ENCODE assay signal across 22 cellular contexts in genomic region chr7:47551550-47552121, GRCh38. TPM values are rescaled to one million over a fixed set of nuclear protein-coding genes. Genes with fewer than 3 reads are reported as not detected.
A peak's percentile ranks its signal among the peaks of the same experiment; 100 is the strongest.
DNase-seq lines count a peak whose midpoint lies in the region; ATAC-seq, FAIRE-seq and TF ChIP-seq lines count a peak whose summit lies in the region.
"Had no signal": no experiment of that assay in that cellular context is flagged by ENCODE, and none has a peak within 500 bp of the region (broad histone marks: within the 10 kb centered on the region; RNA-seq: fewer than 3 reads in every experiment).

No MANE protein-coding gene starts in this region.

- H3K9me3 ChIP-seq in BLaER1, result peaks cover 8% of the 10 kb centered on the region; the same call in 1 of the 2 replicates
- H3K9me3 ChIP-seq: body of pancreas, esophagus muscularis mucosa, right lobe of liver had no signal

- no peak overlapping the region for H3K4me3 Mint-ChIP-seq in stimulated activated memory B cell treated with anti-CD40 and anti-IgM and Interleukin-4, amounts not matched to agents 10 μg/mL and 1 μg/mL and 100 μg/mL, for 72 hours
- no peak overlapping the region for H3K4me3 Mint-ChIP-seq in T-cell
- H3K4me3 Mint-ChIP-seq: activated CD4-positive, alpha-beta T cell treated with anti-CD3 and anti-CD28 coated beads, Interleukin-2, amount 10 ng/mL, durations not matched to agents 24 days and 14 days; activated naive CD4-positive, alpha-beta T cell treated with anti-CD3 and anti-CD28 coated beads for 36 hours; CD8-positive, alpha-beta T cell had no signal

- CTCF ChIA-PET in T-cell (lab: Charles Lee), result no interaction called here

- FAIRE-seq in bronchial epithelial cell (lab: Jason Lieb, UNC), result peak; percentile 64
- FAIRE-seq: A204.1 had no signal

- peaks cover 47% of the 10 kb centered on the region for H3K4me1 Mint-ChIP-seq in stimulated activated memory B cell treated with anti-CD40 and anti-IgM and Interleukin-4, amounts not matched to agents 10 μg/mL and 1 μg/mL and 100 μg/mL, for 72 hours
- no peaks in the 10 kb centered on the region for H3K4me1 Mint-ChIP-seq in T-cell
- H3K4me1 Mint-ChIP-seq: activated CD4-positive, alpha-beta T cell treated with anti-CD3 and anti-CD28 coated beads, Interleukin-2, amount 10 ng/mL, durations not matched to agents 24 days and 14 days had no signal

- peaks cover 16% of the 10 kb centered on the region; the same call in 1 of the 2 replicates for H4K20me1 ChIP-seq in BLaER1

- peaks cover 7% of the 10 kb centered on the region for H3K36me3 Mint-ChIP-seq in stimulated activated memory B cell treated with anti-CD40 and anti-IgM and Interleukin-4, amounts not matched to agents 10 μg/mL and 1 μg/mL and 100 μg/mL, for 72 hours
- no peaks in the 10 kb centered on the region for H3K36me3 Mint-ChIP-seq in T-cell
- H3K36me3 Mint-ChIP-seq: CD8-positive, alpha-beta T cell had no signal

- no peak for ATAC-seq in stimulated activated memory B cell treated with anti-CD40 and anti-IgM and Interleukin-4, amounts not matched to agents 10 μg/mL and 1 μg/mL and 100 μg/mL, for 72 hours
- ATAC-seq in GM21737 (IDR thresholded peaks at IDR 0.05; ENCODE audit: unreplicated experiment), result no peak
- no peak for ATAC-seq in T-cell (replicated peaks in 1 of 4)
- ATAC-seq: body of pancreas; CD8-positive, alpha-beta T cell had no signal

- H3K27ac Mint-ChIP-seq in stimulated activated memory B cell treated with anti-CD40 and anti-IgM and Interleukin-4, amounts not matched to agents 10 μg/mL and 1 μg/mL and 100 μg/mL, for 72 hours, result peak overlapping the region; percentile 59
- H3K27ac Mint-ChIP-seq in T-cell, result no peak overlapping the region
- H3K27ac Mint-ChIP-seq: activated CD4-positive, alpha-beta T cell treated with anti-CD3 and anti-CD28 coated beads, Interleukin-2, amount 10 ng/mL, durations not matched to agents 24 days and 14 days; activated naive CD4-positive, alpha-beta T cell treated with anti-CD3 and anti-CD28 coated beads for 36 hours; CD8-positive, alpha-beta T cell had no signal

- POLR2A ChIA-PET in T-cell (lab: Charles Lee), result no interaction called here

- no peak overlapping the region for H3K27ac ChIP-seq in BLaER1
- H3K27ac ChIP-seq: body of pancreas, esophagus muscularis mucosa, right lobe of liver had no signal

- H3K27me3 ChIP-seq in BLaER1 (no peaks in the 10 kb centered on the region), bronchial epithelial cell (ENCODE audit: control insufficient read depth, insufficient read depth, low read length) (no peaks in the 10 kb centered on the region)
- H3K27me3 ChIP-seq: body of pancreas, esophagus muscularis mucosa, right lobe of liver had no signal

- no peak for TF ChIP-seq CTCF in bronchial epithelial cell (IDR thresholded peaks at IDR 0.05; ENCODE audit: insufficient read depth, low read length, severe bottlenecking)

- H3K4me3 ChIP-seq in BLaER1 (no peak overlapping the region), bronchial epithelial cell (ENCODE audit: low read depth, low read length) (no peak overlapping the region)
- H3K4me3 ChIP-seq: body of pancreas, esophagus muscularis mucosa, right lobe of liver had no signal

- peak overlapping the region; percentile 36 for H3K4me2 ChIP-seq in BLaER1
- H3K4me2 ChIP-seq: KMS-11 had no signal

- H3K36me3 ChIP-seq in BLaER1, result peaks cover 34% of the 10 kb centered on the region
- no peaks in the 10 kb centered on the region for H3K36me3 ChIP-seq in bronchial epithelial cell (ENCODE audit: control insufficient read depth, insufficient read depth, low read length)
- H3K36me3 ChIP-seq: esophagus muscularis mucosa, right lobe of liver had no signal

- H3K9me3 Mint-ChIP-seq in stimulated activated memory B cell treated with anti-CD40 and anti-IgM and Interleukin-4, amounts not matched to agents 10 μg/mL and 1 μg/mL and 100 μg/mL, for 72 hours, result no peaks in the 10 kb centered on the region
- H3K9me3 Mint-ChIP-seq in T-cell, result no peaks in the 10 kb centered on the region
- H3K9me3 Mint-ChIP-seq: activated CD4-positive, alpha-beta T cell treated with anti-CD3 and anti-CD28 coated beads, Interleukin-2, amount 10 ng/mL, durations not matched to agents 24 days and 14 days; activated naive CD4-positive, alpha-beta T cell treated with anti-CD3 and anti-CD28 coated beads for 36 hours; CD8-positive, alpha-beta T cell had no signal

- H3K27me3 Mint-ChIP-seq in stimulated activated memory B cell treated with anti-CD40 and anti-IgM and Interleukin-4, amounts not matched to agents 10 μg/mL and 1 μg/mL and 100 μg/mL, for 72 hours, result no peaks in the 10 kb centered on the region
- peaks cover 0 to 6% of the 10 kb centered on the region in 2 donors for H3K27me3 Mint-ChIP-seq in T-cell
- H3K27me3 Mint-ChIP-seq: activated CD4-positive, alpha-beta T cell treated with anti-CD3 and anti-CD28 coated beads, Interleukin-2, amount 10 ng/mL, durations not matched to agents 24 days and 14 days had no signal

- no peak overlapping the region for H3K9ac ChIP-seq in BLaER1
- H3K9ac ChIP-seq: KMS-11 had no signal

- DNase-seq in bronchial epithelial cell (ENCODE audit: low read depth), result no peak
- peak; percentile 35 for DNase-seq in left kidney (ENCODE audit: low read depth, low spot score)
- no peak for DNase-seq in activated CD8-positive, alpha-beta memory T cell treated with anti-CD3 and anti-CD28 coated beads for 24 hours
- no peak for DNase-seq in T-cell
- DNase-seq in germinal center (ENCODE audit: low spot score), result no peak
- DNase-seq: activated CD4-positive, alpha-beta T cell treated with anti-CD3 and anti-CD28 coated beads, Interleukin-2, amount 10 ng/mL, durations not matched to agents 24 days and 14 days; activated naive CD4-positive, alpha-beta T cell treated with anti-CD3 and anti-CD28 coated beads for 36 hours; body of pancreas; CD8-positive, alpha-beta T cell; DMS79 treated with DMSO at 0.1 percent for 48 hours; GOT3; head of caudate nucleus; NCI-H1092 treated with DMSO at 0.1 percent for 48 hours; NCI-H69; right lobe of liver; stimulated activated CD4-positive, alpha-beta T cell treated with anti-CD3 and anti-CD28 coated beads, Interleukin-2, amount 100 ng/mL, for 48 hours had no signal

- peaks cover 30% of the 10 kb centered on the region for H3K4me1 ChIP-seq in BLaER1
- H3K4me1 ChIP-seq: right lobe of liver had no signal

RNA-seq across cellular contexts. Expression of gene TNS3, which starts 30.3 kb away (rescaled TPM):
- total RNA-seq in bronchial epithelial cell, result 1.8 and 2.6 TPM in 2 replicates
- total RNA-seq in T-cell, result 1 to 10 TPM in 4 of 5 donors, under 1 TPM in 1; 0.58 to 3.7 (median 2.0) TPM
